9 cellular contexts compared by ENCODE assay signal in genomic region chr13:35953537-35954206, GRCh38.
DNase-seq lines count a peak whose midpoint lies in the region; ATAC-seq, FAIRE-seq and TF ChIP-seq lines count a peak whose summit lies in the region.
"Had no signal": no experiment of that assay in that cellular context is flagged by ENCODE, and none has a peak within 500 bp of the region (broad histone marks: within the 10 kb centered on the region; RNA-seq: fewer than 3 reads in every experiment).

No MANE protein-coding gene starts in this region.

- H3K4me1 Mint-ChIP-seq in activated T-helper 2 cell treated with anti-CD3 and anti-CD28 coated beads, Interferon-gamma antibody, Interleukin-2, Interleukin-4, amounts not matched to agents 10 μg/mL and 5 μg/mL and 100 μg/mL, durations not matched to agents 14 hours and 24 hours and 36 hours (ENCODE audit: low read depth) = no peaks in the 10 kb centered on the region
- H3K4me1 Mint-ChIP-seq in activated CD4-positive, alpha-beta T cell treated with anti-CD3 and anti-CD28 coated beads, Interleukin-2, amount 10 ng/mL, durations not matched to agents 24 days and 14 days = no peaks in the 10 kb centered on the region

- ATAC-seq in SK-N-SH treated with all-trans-retinoic acid at 6 μM for 48 hours (peak; percentile 96), HG02623 (IDR thresholded peaks at IDR 0.05; ENCODE audit: unreplicated experiment) (no peak)

- H3K27ac Mint-ChIP-seq in activated T-helper 2 cell treated with anti-CD3 and anti-CD28 coated beads, Interferon-gamma antibody, Interleukin-2, Interleukin-4, amounts not matched to agents 10 μg/mL and 5 μg/mL and 100 μg/mL, durations not matched to agents 14 hours and 24 hours and 36 hours = no peak overlapping the region
- H3K27ac Mint-ChIP-seq in activated CD4-positive, alpha-beta T cell treated with anti-CD3 and anti-CD28 coated beads, Interleukin-2, amount 10 ng/mL, durations not matched to agents 24 days and 14 days = no peak overlapping the region
- H3K27ac Mint-ChIP-seq: stimulated activated naive CD8-positive, alpha-beta T cell treated with anti-CD3 and anti-CD28 coated beads, Interleukin-15, Interleukin-2, amounts not matched to agents 100 ng/mL and 50 ng/mL, for 24 hours had no signal

- no peaks in the 10 kb centered on the region for H3K27me3 Mint-ChIP-seq in activated T-helper 2 cell treated with anti-CD3 and anti-CD28 coated beads, Interferon-gamma antibody, Interleukin-2, Interleukin-4, amounts not matched to agents 10 μg/mL and 5 μg/mL and 100 μg/mL, durations not matched to agents 14 hours and 24 hours and 36 hours (ENCODE audit: low read depth)
- no peaks in the 10 kb centered on the region for H3K27me3 Mint-ChIP-seq in activated CD4-positive, alpha-beta T cell treated with anti-CD3 and anti-CD28 coated beads, Interleukin-2, amount 10 ng/mL, durations not matched to agents 24 days and 14 days
- H3K27me3 Mint-ChIP-seq: stimulated activated naive CD8-positive, alpha-beta T cell treated with anti-CD3 and anti-CD28 coated beads, Interleukin-15, Interleukin-2, amounts not matched to agents 100 ng/mL and 50 ng/mL, for 24 hours had no signal

- DNase-seq in GM18507 (ENCODE audit: extremely low spot score, insufficient read length, low read depth) = no peak
- DNase-seq in NCI-H1105 treated with DMSO at 0.1 percent for 48 hours (lab: John Stamatoyannopoulos, UW) = peak; percentile 96
- DNase-seq in foreskin melanocyte = peak; percentile 57
- DNase-seq in occipital lobe (lab: John Stamatoyannopoulos, UW) = peak; percentile 83
- no peak for DNase-seq in activated T-helper 2 cell treated with anti-CD3 and anti-CD28 coated beads, Interferon-gamma antibody, Interleukin-2, Interleukin-4, amounts not matched to agents 10 μg/mL and 5 μg/mL and 100 μg/mL, durations not matched to agents 14 hours and 24 hours and 36 hours (ENCODE audit: low spot score)
- no peak for DNase-seq in activated CD4-positive, alpha-beta T cell treated with anti-CD3 and anti-CD28 coated beads, Interleukin-2, amount 10 ng/mL, durations not matched to agents 24 days and 14 days

- peak; percentile 5 for FAIRE-seq in GM18507 (lab: Jason Lieb, UNC)

- peaks cover 4% of the 10 kb centered on the region for H3K9me3 Mint-ChIP-seq in activated T-helper 2 cell treated with anti-CD3 and anti-CD28 coated beads, Interferon-gamma antibody, Interleukin-2, Interleukin-4, amounts not matched to agents 10 μg/mL and 5 μg/mL and 100 μg/mL, durations not matched to agents 14 hours and 24 hours and 36 hours
- no peaks in the 10 kb centered on the region for H3K9me3 Mint-ChIP-seq in activated CD4-positive, alpha-beta T cell treated with anti-CD3 and anti-CD28 coated beads, Interleukin-2, amount 10 ng/mL, durations not matched to agents 24 days and 14 days

- no peaks in the 10 kb centered on the region for H3K36me3 Mint-ChIP-seq in activated T-helper 2 cell treated with anti-CD3 and anti-CD28 coated beads, Interferon-gamma antibody, Interleukin-2, Interleukin-4, amounts not matched to agents 10 μg/mL and 5 μg/mL and 100 μg/mL, durations not matched to agents 14 hours and 24 hours and 36 hours (ENCODE audit: low read depth)
- no peaks in the 10 kb centered on the region for H3K36me3 Mint-ChIP-seq in activated CD4-positive, alpha-beta T cell treated with anti-CD3 and anti-CD28 coated beads, Interleukin-2, amount 10 ng/mL, durations not matched to agents 24 days and 14 days (ENCODE audit: low read depth)

- H3K4me3 Mint-ChIP-seq in activated T-helper 2 cell treated with anti-CD3 and anti-CD28 coated beads, Interferon-gamma antibody, Interleukin-2, Interleukin-4, amounts not matched to agents 10 μg/mL and 5 μg/mL and 100 μg/mL, durations not matched to agents 14 hours and 24 hours and 36 hours (ENCODE audit: low read depth) = no peak overlapping the region
- no peak overlapping the region for H3K4me3 Mint-ChIP-seq in activated CD4-positive, alpha-beta T cell treated with anti-CD3 and anti-CD28 coated beads, Interleukin-2, amount 10 ng/mL, durations not matched to agents 24 days and 14 days
- H3K4me3 Mint-ChIP-seq: stimulated activated naive CD8-positive, alpha-beta T cell treated with anti-CD3 and anti-CD28 coated beads, Interleukin-15, Interleukin-2, amounts not matched to agents 100 ng/mL and 50 ng/mL, for 24 hours had no signal

- intact Hi-C loops in activated T-helper 2 cell treated with anti-CD3 and anti-CD28 coated beads, Interferon-gamma antibody, Interleukin-2, Interleukin-4, amounts not matched to agents 10 μg/mL and 5 μg/mL and 100 μg/mL, durations not matched to agents 14 hours and 24 hours and 36 hours (cut with micrococcal nuclease) = no loop called here
- intact Hi-C loops in activated CD4-positive, alpha-beta T cell treated with anti-CD3 and anti-CD28 coated beads, Interleukin-2, amount 10 ng/mL, durations not matched to agents 24 days and 14 days (cut with micrococcal nuclease) = no loop called here

TF ChIP-seq in SK-N-SH treated with all-trans-retinoic acid at 6 μM for 48 hours, 23 proteins besides CTCF, POLR2A, EP300 and RAD21:
- TF ChIP-seq ISL1 (CRISPR knock-in tag; IDR thresholded peaks at IDR 0.05) (0 out of 2 replicates have a peak, but pooled peaks have one; percentile 7), TSHZ2 (CRISPR knock-in tag; IDR thresholded peaks at IDR 0.05) (peak; percentile 25; the same call in 1 of the 2 replicates), ZNF565 (CRISPR knock-in tag; conservative IDR thresholded peaks at IDR 0.05; ENCODE audit: low read depth) (no peak)

Comparison
In these comparisons a context has a peak if more than half of its experiments do, and no peak if none do; other contexts are left out.
1. DNase-seq: peak in NCI-H1105 treated with DMSO at 0.1 percent for 48 hours (single experiment), foreskin melanocyte (single experiment) and occipital lobe (single experiment); none in GM18507 (single experiment), activated T-helper 2 cell treated with anti-CD3 and anti-CD28 coated beads, Interferon-gamma antibody, Interleukin-2, Interleukin-4, amounts not matched to agents 10 μg/mL and 5 μg/mL and 100 μg/mL, durations not matched to agents 14 hours and 24 hours and 36 hours (single experiment) and activated CD4-positive, alpha-beta T cell treated with anti-CD3 and anti-CD28 coated beads, Interleukin-2, amount 10 ng/mL, durations not matched to agents 24 days and 14 days (single experiment).